In genomic region chr4:15605537-15605936, GRCh38 we compare ENCODE assay signal across 1 cellular context.
TF ChIP-seq lines count a peak whose summit lies in the region.

No MANE protein-coding gene starts in this region.

TF ChIP-seq in H1, 55 proteins besides CTCF, POLR2A, EP300 and RAD21:
- TF ChIP-seq ASH2L (IDR thresholded peaks at IDR 0.05; ENCODE audit: low read length): no peak
- TF ChIP-seq POLR2AphosphoS5 (IDR thresholded peaks at IDR 0.05; ENCODE audit: low read depth, low read length): no peak
TF ChIP-seq in H1: peak in this region for 0.
